13 cellular contexts compared by ENCODE assay signal in genomic region chr7:2108501-2109250, GRCh38.
DNase-seq lines count a peak whose midpoint lies in the region; ATAC-seq, FAIRE-seq and TF ChIP-seq lines count a peak whose summit lies in the region.
"Had no signal": no experiment of that assay in that cellular context is flagged by ENCODE, and none has a peak within 500 bp of the region (broad histone marks: within the 10 kb centered on the region; RNA-seq: fewer than 3 reads in every experiment).

No MANE protein-coding gene starts in this region.

- H3K27ac Mint-ChIP-seq in naive thymus-derived CD8-positive, alpha-beta T cell, result peak overlapping the region in 1 of 10 donors; percentile 57
- H3K27ac Mint-ChIP-seq in Calu3 (ENCODE audit: unreplicated experiment), result no peak overlapping the region
- H3K27ac Mint-ChIP-seq: activated B cell treated with CpG ODN at 0.5 μM for 24 hours had no signal

- H3K9me3 ChIP-seq in K562 (replicated peaks; ENCODE audit: control insufficient read depth, insufficient read depth, low read depth, low read length) (no peaks in the 10 kb centered on the region), mesodermal cell (ENCODE audit: control insufficient read depth, low read length) (peaks cover 3% of the 10 kb centered on the region), ascending aorta (no peaks in the 10 kb centered on the region)

- no peak for TF ChIP-seq EP300 in K562 (IDR thresholded peaks at IDR 0.05; ENCODE audit: low read length)

- H3K4me1 ChIP-seq in K562 (replicated peaks in 1 of 2; ENCODE audit: control insufficient read depth in 2 of 2, insufficient read depth in 2 of 2, low read length in 2 of 2) (peaks cover 50 to 78% of the 10 kb centered on the region in 2 experiments), mesodermal cell (ENCODE audit: control insufficient read depth, insufficient read depth, low read length, poor library complexity, severe bottlenecking) (peaks cover 76% of the 10 kb centered on the region), ascending aorta (peaks cover 0 to 2% of the 10 kb centered on the region in 2 donors)

- H3K27me3 Mint-ChIP-seq in naive thymus-derived CD8-positive, alpha-beta T cell, result no peaks in the 10 kb centered on the region
- no peaks in the 10 kb centered on the region for H3K27me3 Mint-ChIP-seq in Calu3 (ENCODE audit: unreplicated experiment)
- H3K27me3 Mint-ChIP-seq: activated B cell treated with CpG ODN at 0.5 μM for 24 hours had no signal

- intact Hi-C loops in K562 (cut with micrococcal nuclease), result loop anchor here (10.0 kb wide), 1 partner anchor 254 kb away; no protein-coding TSS in a partner anchor
- intact Hi-C loops in ascending aorta (cut with DNase I), result no loop called here
- intact Hi-C loops in Calu3 (cut with micrococcal nuclease; ENCODE audit: unreplicated experiment), result no loop called here

- no TSS peak for BruUV-seq in K562 (replicated peaks; lab: Mats Ljungman, UMichigan)
- no TSS peak for BruUV-seq in Calu3 (replicated peaks; lab: Mats Ljungman, UMichigan)

- H3K79me2 ChIP-seq in K562 (ENCODE audit: control insufficient read depth, insufficient read depth, low read length), result peaks cover 12% of the 10 kb centered on the region; the same call in 2 of the 3 replicates

- peaks cover 27 to 53% (median 46%) of the 10 kb centered on the region in 4 donors for H3K4me1 Mint-ChIP-seq in naive thymus-derived CD8-positive, alpha-beta T cell
- peaks cover 21% of the 10 kb centered on the region for H3K4me1 Mint-ChIP-seq in Calu3 (ENCODE audit: low read depth, unreplicated experiment)

- TF ChIP-seq RAD21 in K562 (CRISPR knock-in tag; conservative IDR thresholded peaks at IDR 0.05 in 1 of 2, IDR thresholded peaks at IDR 0.05 in 1 of 2), result no peak

- no peaks in the 10 kb centered on the region for H3K9me3 Mint-ChIP-seq in naive thymus-derived CD8-positive, alpha-beta T cell
- no peaks in the 10 kb centered on the region for H3K9me3 Mint-ChIP-seq in Calu3 (ENCODE audit: low read depth, unreplicated experiment)
- H3K9me3 Mint-ChIP-seq: activated B cell treated with CpG ODN at 0.5 μM for 24 hours had no signal

- no peaks in the 10 kb centered on the region for H4K20me1 ChIP-seq in K562 (replicated peaks; ENCODE audit: control insufficient read depth, insufficient read depth, low read length)

- H3K36me3 Mint-ChIP-seq in naive thymus-derived CD8-positive, alpha-beta T cell, result peaks cover 0 to 2% (median 0%) of the 10 kb centered on the region in 3 donors
- peaks cover 23% of the 10 kb centered on the region for H3K36me3 Mint-ChIP-seq in Calu3 (ENCODE audit: insufficient read depth, unreplicated experiment)

- no peak overlapping the region; the same call in 2 of the 3 replicates for H3K27ac ChIP-seq in K562 (ENCODE audit: extremely low read depth, low read depth, low read length)
- H3K27ac ChIP-seq in mesodermal cell (ENCODE audit: low read depth, low read length, severe bottlenecking), result peak overlapping the region; percentile 91
- no peak overlapping the region for H3K27ac ChIP-seq in ascending aorta

- in situ Hi-C loops in K562 (cut with MboI), result no loop called here

- no peak for FAIRE-seq in K562 (lab: Jason Lieb, UNC)
- FAIRE-seq: endothelial cell of umbilical vein had no signal

- H3K9me1 ChIP-seq in K562 (ENCODE audit: control insufficient read depth, insufficient read depth, low read length), result no peaks in the 10 kb centered on the region

- no peak overlapping the region for H2AFZ ChIP-seq in K562 (ENCODE audit: low read depth, low read length)

- peak overlapping the region in 1 of 10 donors; percentile 20 for H3K4me3 Mint-ChIP-seq in naive thymus-derived CD8-positive, alpha-beta T cell
- H3K4me3 Mint-ChIP-seq in Calu3 (ENCODE audit: low read depth, unreplicated experiment), result no peak overlapping the region
- H3K4me3 Mint-ChIP-seq: activated B cell treated with CpG ODN at 0.5 μM for 24 hours had no signal

- TF ChIP-seq POLR2A in K562 (conservative IDR thresholded peaks at IDR 0.05), result 0 out of 2 replicates have a peak, but pooled peaks have one; percentile 1

- WGBS in K562 (ENCODE audit: insufficient coverage, low coverage, missing lambda C conversion rate), result 88% methylated on average over 19 of the region's 24 CpGs
- WGBS in mesodermal cell (ENCODE audit: insufficient coverage in 2 of 2), 2 experiments, result 77 to 80% methylated on average over 11 to 16 of the region's 24 CpGs

- H3K4me3 ChIP-seq in K562 (no peak overlapping the region), mesodermal cell (ENCODE audit: extremely low read depth, insufficient read depth, low read length, poor library complexity, severe bottlenecking) (no peak overlapping the region), ascending aorta (no peak overlapping the region)

- ATAC-seq in K562 (no peak), HG03025 (IDR thresholded peaks at IDR 0.05; ENCODE audit: low FRiP score, unreplicated experiment) (no peak)
- ATAC-seq in naive thymus-derived CD8-positive, alpha-beta T cell, result no peak

- no peaks in the 10 kb centered on the region for H3K27me3 ChIP-seq in K562 (ENCODE audit: control insufficient read depth in 2 of 2, insufficient read depth in 2 of 2, low read length in 2 of 2)
- no peaks in the 10 kb centered on the region for H3K27me3 ChIP-seq in ascending aorta

- POLR2A ChIA-PET in K562 (lab: Yijun Ruan, JAX), result interaction anchor here (0.6 to 1.3 kb wide), 3 partner anchors 10 to 229 kb away, joined by 3 to 4 read pairs (median 4); no protein-coding TSS in a partner anchor
- POLR2A ChIA-PET in naive thymus-derived CD8-positive, alpha-beta T cell (lab: Charles Lee), result no interaction called here

- H3K36me3 ChIP-seq in K562 (ENCODE audit: control insufficient read depth, insufficient read depth, low read length) (peaks cover 1% of the 10 kb centered on the region; the same call in 1 of the 3 replicates), mesodermal cell (ENCODE audit: control insufficient read depth, insufficient read depth, low read length) (no peaks in the 10 kb centered on the region), ascending aorta (no peaks in the 10 kb centered on the region)

- DNase-seq in Ammon's horn (ENCODE audit: low spot score) (peak; percentile 77), NCI-H345 treated with DMSO at 0.1 percent for 48 hours (lab: John Stamatoyannopoulos, UW; ENCODE audit: unreplicated experiment) (peak; percentile 74), K562 (ENCODE audit: extremely low read depth in 1 of 4, low spot score in 3 of 4) (peak in 1 of 4 experiments; percentile 23), ascending aorta (ENCODE audit: low spot score in 2 of 2) (no peak), Calu3 (no peak)
- no peak for DNase-seq in naive thymus-derived CD8-positive, alpha-beta T cell
- DNase-seq: activated B cell treated with CpG ODN at 0.5 μM for 24 hours, activated T-cell treated with anti-CD3 and anti-CD28 coated beads for 4 hours, aorta, Kasumi-1 had no signal

- H3K9ac ChIP-seq in K562 (ENCODE audit: insufficient read depth in 1 of 2, low read depth in 2 of 2, low read length in 2 of 2), result peak overlapping the region; percentile 46 to 66; a peak in 3 of 4 replicates

- H3K4me2 ChIP-seq in K562 (ENCODE audit: insufficient read depth, low read length), result no peak overlapping the region

- CTCF ChIA-PET in K562 (lab: Yijun Ruan, JAX; ENCODE audit: low intra/inter-chr PET ratio) (no interaction called here), Calu3 (lab: Charles Lee) (no interaction called here)

- TF ChIP-seq CTCF in K562 (IDR thresholded peaks at IDR 0.05 in 2 of 3, conservative IDR thresholded peaks at IDR 0.05 in 1 of 3; ENCODE audit: insufficient read depth in 2 of 3, low read depth in 1 of 3, low read length in 3 of 3) (0 out of 6 replicates have a peak, but pooled peaks of 1 of the 3 experiments have one; percentile 7), ascending aorta (IDR thresholded peaks at IDR 0.05) (no peak), Calu3 (IDR thresholded peaks at IDR 0.05; ENCODE audit: unreplicated experiment) (no peak)

TF ChIP-seq in K562, 482 proteins besides CTCF, POLR2A, EP300 and RAD21 (continues in another document):
- TF ChIP-seq FOS (IDR thresholded peaks at IDR 0.05; ENCODE audit: extremely low read depth, insufficient read length), result no peak
- no peak for TF ChIP-seq PCBP1 (IDR thresholded peaks at IDR 0.05; ENCODE audit: low read depth, low read length, poor library complexity, severe bottlenecking)
- TF ChIP-seq ZNF3 (CRISPR knock-in tag; IDR thresholded peaks at IDR 0.05), result no peak
- TF ChIP-seq SIX5 (IDR thresholded peaks at IDR 0.05; ENCODE audit: borderline replicate concordance in 1 of 2, insufficient read depth in 1 of 2, low read depth in 1 of 2, low read length in 2 of 2), result no peak
- no peak for TF ChIP-seq FOSL1 (tag; conservative IDR thresholded peaks at IDR 0.05)
- no peak for TF ChIP-seq XRCC5 (IDR thresholded peaks at IDR 0.05; ENCODE audit: low read depth, low read length)
- TF ChIP-seq SMARCA4 (IDR thresholded peaks at IDR 0.05), result no peak

Comparison
In these comparisons a context has a peak if more than half of its experiments do, and no peak if none do; other contexts are left out.
1. DNase-seq: peak in Ammon's horn (single experiment) and NCI-H345 treated with DMSO at 0.1 percent for 48 hours (single experiment); none in naive thymus-derived CD8-positive, alpha-beta T cell (0 of 10), ascending aorta (0 of 2) and Calu3 (single experiment).